In the genomic region with DNA sequence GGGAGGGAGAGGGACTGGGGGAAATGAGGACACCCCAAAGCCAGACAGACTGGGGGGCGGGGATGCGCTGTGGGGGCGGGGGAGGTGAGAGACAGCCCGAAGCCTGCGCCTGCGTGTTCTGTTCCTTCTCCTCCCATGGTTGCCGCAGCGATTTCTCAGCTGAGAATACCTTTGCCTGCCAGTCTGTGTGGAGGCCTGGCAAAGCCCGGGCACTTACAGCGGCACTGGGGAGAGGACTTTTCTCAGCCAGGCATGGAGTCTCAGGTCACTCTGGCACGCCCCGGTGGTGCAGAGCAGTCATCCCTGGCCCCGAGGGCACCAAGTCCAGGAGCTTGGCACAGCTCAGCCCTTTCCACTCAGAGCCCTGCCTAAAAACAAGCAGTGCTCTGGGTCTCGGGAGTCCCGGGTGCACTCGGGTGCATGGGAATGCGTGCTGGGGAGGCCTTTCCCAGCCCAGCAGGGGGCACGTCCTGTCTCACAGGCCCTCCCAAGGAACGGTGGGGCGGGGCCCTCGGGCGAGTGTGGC, we compare ENCODE assay signal across 12 cellular contexts.
A peak's percentile ranks its signal among the peaks of the same experiment; 100 is the strongest.
DNase-seq lines count a peak whose midpoint lies in the region; ATAC-seq and TF ChIP-seq lines count a peak whose summit lies in the region.
"Had no signal": no experiment of that assay in that cellular context is flagged by ENCODE, and none has a peak within 500 bp of the region (broad histone marks: within the 10 kb centered on the region; RNA-seq: fewer than 3 reads in every experiment).

No MANE protein-coding gene starts in this region.

- TF ChIP-seq CTCF in fibroblast of lung (conservative IDR thresholded peaks at IDR 0.05 in 1 of 2, IDR thresholded peaks at IDR 0.05 in 1 of 2; ENCODE audit: low read depth in 1 of 2, low read length in 2 of 2) = no peak
- TF ChIP-seq CTCF in omental fat pad (IDR thresholded peaks at IDR 0.05) = no peak

- H3K9me3 ChIP-seq in NT2/D1 (ENCODE audit: insufficient read depth, low read length) = no peaks in the 10 kb centered on the region
- no peaks in the 10 kb centered on the region for H3K9me3 ChIP-seq in fibroblast of lung (ENCODE audit: control insufficient read depth, insufficient read depth, low read depth, low read length)

- H3K27ac Mint-ChIP-seq in stimulated activated memory B cell treated with anti-CD40 and anti-IgM and Interleukin-4, amounts not matched to agents 10 μg/mL and 1 μg/mL and 100 μg/mL, for 72 hours = no peak overlapping the region
- H3K27ac Mint-ChIP-seq: stimulated activated naive CD8-positive, alpha-beta T cell treated with anti-CD3 and anti-CD28 coated beads, Interleukin-15, Interleukin-2, amounts not matched to agents 100 ng/mL and 50 ng/mL, for 24 hours had no signal

- H4K20me1 ChIP-seq in fibroblast of lung (ENCODE audit: control insufficient read depth, extremely low read depth, insufficient read depth, low read length) = no peaks in the 10 kb centered on the region

- peaks cover 15% of the 10 kb centered on the region for H3K27me3 Mint-ChIP-seq in stimulated activated memory B cell treated with anti-CD40 and anti-IgM and Interleukin-4, amounts not matched to agents 10 μg/mL and 1 μg/mL and 100 μg/mL, for 72 hours
- H3K27me3 Mint-ChIP-seq: stimulated activated naive CD8-positive, alpha-beta T cell treated with anti-CD3 and anti-CD28 coated beads, Interleukin-15, Interleukin-2, amounts not matched to agents 100 ng/mL and 50 ng/mL, for 24 hours had no signal

- H3K4me3 Mint-ChIP-seq in stimulated activated memory B cell treated with anti-CD40 and anti-IgM and Interleukin-4, amounts not matched to agents 10 μg/mL and 1 μg/mL and 100 μg/mL, for 72 hours = no peak overlapping the region
- H3K4me3 Mint-ChIP-seq: stimulated activated naive CD8-positive, alpha-beta T cell treated with anti-CD3 and anti-CD28 coated beads, Interleukin-15, Interleukin-2, amounts not matched to agents 100 ng/mL and 50 ng/mL, for 24 hours had no signal

- H3K36me3 Mint-ChIP-seq in stimulated activated memory B cell treated with anti-CD40 and anti-IgM and Interleukin-4, amounts not matched to agents 10 μg/mL and 1 μg/mL and 100 μg/mL, for 72 hours = no peaks in the 10 kb centered on the region

- H3K79me2 ChIP-seq in fibroblast of lung (ENCODE audit: control insufficient read depth, insufficient read depth, low read length) = no peaks in the 10 kb centered on the region

- H3K27me3 ChIP-seq in NT2/D1 (ENCODE audit: insufficient read depth, insufficient read length) (no peaks in the 10 kb centered on the region), fibroblast of lung (ENCODE audit: control insufficient read depth, insufficient read depth, low read length) (no peaks in the 10 kb centered on the region)

- no peaks in the 10 kb centered on the region for H3K9me3 Mint-ChIP-seq in stimulated activated memory B cell treated with anti-CD40 and anti-IgM and Interleukin-4, amounts not matched to agents 10 μg/mL and 1 μg/mL and 100 μg/mL, for 72 hours
- H3K9me3 Mint-ChIP-seq: stimulated activated naive CD8-positive, alpha-beta T cell treated with anti-CD3 and anti-CD28 coated beads, Interleukin-15, Interleukin-2, amounts not matched to agents 100 ng/mL and 50 ng/mL, for 24 hours had no signal

- DNase-seq in Daoy (ENCODE audit: low read depth) (peak; percentile 40), NT2/D1 (ENCODE audit: low read depth, low spot score) (no peak), fibroblast of lung (ENCODE audit: low read depth in 2 of 2) (no peak), omental fat pad (ENCODE audit: low spot score) (no peak), NCI-H2107 treated with DMSO at 0.1 percent for 48 hours (lab: John Stamatoyannopoulos, UW; ENCODE audit: unreplicated experiment) (no peak)
- DNase-seq: activated CD8-positive, alpha-beta memory T cell treated with anti-CD3 and anti-CD28 coated beads, Interleukin-2, amount 50 U/mL, for 48 hours; NCI-H446 had no signal

- no peak overlapping the region for H3K4me3 ChIP-seq in NT2/D1 (ENCODE audit: insufficient read length, low read depth)
- peak overlapping the region in 1 of 4 experiments; percentile 14 for H3K4me3 ChIP-seq in fibroblast of lung (replicated peaks in 1 of 4; ENCODE audit: control extremely low read depth in 1 of 4, insufficient read depth in 1 of 4, low read depth in 3 of 4, low read length in 4 of 4)

- peak; percentile 57 for ATAC-seq in omental fat pad (ENCODE audit: low FRiP score)
- no peak for ATAC-seq in stimulated activated memory B cell treated with anti-CD40 and anti-IgM and Interleukin-4, amounts not matched to agents 10 μg/mL and 1 μg/mL and 100 μg/mL, for 72 hours
- ATAC-seq in HG02642 (IDR thresholded peaks at IDR 0.05; ENCODE audit: poor library complexity, unreplicated experiment) = no peak
- no peak for ATAC-seq in GM21381 (IDR thresholded peaks at IDR 0.05; ENCODE audit: unreplicated experiment)

- H3K9ac ChIP-seq in NT2/D1 (ENCODE audit: insufficient read length, low read depth) (peak overlapping the region; percentile 27), fibroblast of lung (ENCODE audit: insufficient read depth, low read length) (no peak overlapping the region)

- H3K4me1 ChIP-seq in NT2/D1 (ENCODE audit: insufficient read depth, insufficient read length) (peaks cover 4% of the 10 kb centered on the region), fibroblast of lung (ENCODE audit: control insufficient read depth, extremely low read depth, insufficient read depth, low read length) (no peaks in the 10 kb centered on the region)

- H3K27ac ChIP-seq in fibroblast of lung (ENCODE audit: insufficient read depth, low read length) = no peak overlapping the region
- H3K27ac ChIP-seq: C4-2B had no signal

- H3K4me2 ChIP-seq in fibroblast of lung (ENCODE audit: extremely low read depth, insufficient read depth, low read length) = peak overlapping the region; percentile 35

- no peaks in the 10 kb centered on the region for H3K36me3 ChIP-seq in NT2/D1 (ENCODE audit: insufficient read depth, insufficient read length, low read length)
- H3K36me3 ChIP-seq in fibroblast of lung (ENCODE audit: control insufficient read depth, insufficient read depth, low read length) = no peaks in the 10 kb centered on the region

- peak overlapping the region; percentile 52 for H2AFZ ChIP-seq in fibroblast of lung (ENCODE audit: low read length)

- H3K4me1 Mint-ChIP-seq in stimulated activated memory B cell treated with anti-CD40 and anti-IgM and Interleukin-4, amounts not matched to agents 10 μg/mL and 1 μg/mL and 100 μg/mL, for 72 hours = no peaks in the 10 kb centered on the region
